ENCODE assay signal across 1 cellular context in the genomic region with DNA sequence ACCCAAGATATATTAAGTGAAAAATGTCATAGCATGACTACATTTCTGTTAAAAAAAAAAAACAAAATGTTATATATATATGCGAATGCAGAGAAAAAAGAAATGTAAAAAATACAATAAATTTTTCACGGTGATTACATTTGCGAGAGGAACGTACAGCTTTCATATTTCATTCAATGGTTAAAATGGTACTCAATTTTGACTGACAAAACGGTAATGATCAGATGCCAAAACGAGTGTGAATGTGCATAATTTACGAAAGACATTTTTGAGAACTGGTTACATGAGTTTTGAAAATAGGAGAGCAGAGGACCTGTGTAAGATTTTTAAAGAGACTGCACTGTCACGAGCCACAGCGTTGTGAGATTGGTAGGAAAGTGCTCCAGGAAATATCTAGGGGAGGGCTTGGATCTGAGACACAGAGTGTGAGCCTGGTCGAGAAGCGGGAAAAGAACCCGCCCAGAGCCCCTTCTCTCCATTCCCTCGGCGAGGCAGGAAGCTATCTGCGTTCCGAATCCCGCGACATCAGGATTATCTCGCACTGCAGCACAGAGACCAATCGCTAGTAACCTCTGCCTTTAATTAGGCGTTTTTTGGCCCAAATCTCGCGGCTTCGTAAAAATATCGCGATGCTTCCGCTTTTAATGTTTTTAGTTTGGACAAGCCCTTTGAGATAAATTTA.
A peak's percentile ranks its signal among the peaks of the same experiment; 100 is the strongest.
TF ChIP-seq lines count a peak whose summit lies in the region.

No MANE protein-coding gene starts in this region.

TF ChIP-seq in K562, 482 proteins besides CTCF, POLR2A, EP300 and RAD21 (continued from another document and continues in another):
- TF ChIP-seq NONO (IDR thresholded peaks at IDR 0.05; ENCODE audit: low read depth in 2 of 2, low read length in 1 of 2) (peak in 1 of 2 experiments; percentile 29; a peak in 1 of 4 replicates), ZNF174 (CRISPR knock-in tag; IDR thresholded peaks at IDR 0.05) (no peak), ETV1 (tag; conservative IDR thresholded peaks at IDR 0.05; ENCODE audit: low read depth) (peak; percentile 54), NFE2 (IDR thresholded peaks at IDR 0.05; ENCODE audit: low read depth) (no peak), RB1 (IDR thresholded peaks at IDR 0.05; ENCODE audit: low read depth) (peak; percentile 70; the same call in 1 of the 2 replicates), RBM25 (IDR thresholded peaks at IDR 0.05; ENCODE audit: low read depth, low read length, severe bottlenecking) (peak; percentile 96), YY1 (IDR thresholded peaks at IDR 0.05; ENCODE audit: borderline replicate concordance in 1 of 3, control insufficient read depth in 1 of 3, extremely low read depth in 1 of 3, insufficient read depth in 3 of 3, insufficient read length in 1 of 3, insufficient replicate concordance in 2 of 3, low read depth in 1 of 3, low read length in 2 of 3) (peak in 2 of 3 experiments; percentile 77 to 88), MAZ (CRISPR knock-in tag; conservative IDR thresholded peaks at IDR 0.05 in 1 of 2, IDR thresholded peaks at IDR 0.05 in 1 of 2) (peak in 1 of 2 experiments; percentile 43; a peak in 1 of 4 replicates), ZNF318 (IDR thresholded peaks at IDR 0.05; ENCODE audit: borderline replicate concordance in 1 of 2, low read depth in 1 of 2) (0 out of 4 replicates have a peak, but pooled peaks of 1 of the 2 experiments have one; percentile 35), ZFPM2 (CRISPR knock-in tag; IDR thresholded peaks at IDR 0.05) (0 out of 2 replicates have a peak, but pooled peaks have one; percentile 31), POLR2G (IDR thresholded peaks at IDR 0.05; ENCODE audit: low read depth, low read length) (peak; percentile 72), CCNT2 (IDR thresholded peaks at IDR 0.05; ENCODE audit: borderline replicate concordance, extremely low read depth, insufficient read length, low read depth, low read length) (peak; percentile 32), RBFOX2 (IDR thresholded peaks at IDR 0.05; ENCODE audit: low read depth, low read length) (peak; percentile 87), THAP12 (CRISPR knock-in tag; IDR thresholded peaks at IDR 0.05) (peak; percentile 63; the same call in 1 of the 2 replicates), KLF6 (CRISPR knock-in tag; IDR thresholded peaks at IDR 0.05; ENCODE audit: borderline replicate concordance) (peak; percentile 49; the same call in 1 of the 2 replicates), CHD2 (IDR thresholded peaks at IDR 0.05; ENCODE audit: low read depth, low read length) (peak; percentile 98)
- TF ChIP-seq, protein P1, sequence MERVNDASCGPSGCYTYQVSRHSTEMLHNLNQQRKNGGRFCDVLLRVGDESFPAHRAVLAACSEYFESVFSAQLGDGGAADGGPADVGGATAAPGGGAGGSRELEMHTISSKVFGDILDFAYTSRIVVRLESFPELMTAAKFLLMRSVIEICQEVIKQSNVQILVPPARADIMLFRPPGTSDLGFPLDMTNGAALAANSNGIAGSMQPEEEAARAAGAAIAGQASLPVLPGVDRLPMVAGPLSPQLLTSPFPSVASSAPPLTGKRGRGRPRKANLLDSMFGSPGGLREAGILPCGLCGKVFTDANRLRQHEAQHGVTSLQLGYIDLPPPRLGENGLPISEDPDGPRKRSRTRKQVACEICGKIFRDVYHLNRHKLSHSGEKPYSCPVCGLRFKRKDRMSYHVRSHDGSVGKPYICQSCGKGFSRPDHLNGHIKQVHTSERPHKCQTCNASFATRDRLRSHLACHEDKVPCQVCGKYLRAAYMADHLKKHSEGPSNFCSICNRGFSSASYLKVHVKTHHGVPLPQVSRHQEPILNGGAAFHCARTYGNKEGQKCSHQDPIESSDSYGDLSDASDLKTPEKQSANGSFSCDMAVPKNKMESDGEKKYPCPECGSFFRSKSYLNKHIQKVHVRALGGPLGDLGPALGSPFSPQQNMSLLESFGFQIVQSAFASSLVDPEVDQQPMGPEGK (CRISPR knock-in tag; IDR thresholded peaks at IDR 0.05; ENCODE audit: borderline replicate concordance), result peak; percentile 65; the same call in 1 of the 2 replicates
- TF ChIP-seq, protein P2, sequence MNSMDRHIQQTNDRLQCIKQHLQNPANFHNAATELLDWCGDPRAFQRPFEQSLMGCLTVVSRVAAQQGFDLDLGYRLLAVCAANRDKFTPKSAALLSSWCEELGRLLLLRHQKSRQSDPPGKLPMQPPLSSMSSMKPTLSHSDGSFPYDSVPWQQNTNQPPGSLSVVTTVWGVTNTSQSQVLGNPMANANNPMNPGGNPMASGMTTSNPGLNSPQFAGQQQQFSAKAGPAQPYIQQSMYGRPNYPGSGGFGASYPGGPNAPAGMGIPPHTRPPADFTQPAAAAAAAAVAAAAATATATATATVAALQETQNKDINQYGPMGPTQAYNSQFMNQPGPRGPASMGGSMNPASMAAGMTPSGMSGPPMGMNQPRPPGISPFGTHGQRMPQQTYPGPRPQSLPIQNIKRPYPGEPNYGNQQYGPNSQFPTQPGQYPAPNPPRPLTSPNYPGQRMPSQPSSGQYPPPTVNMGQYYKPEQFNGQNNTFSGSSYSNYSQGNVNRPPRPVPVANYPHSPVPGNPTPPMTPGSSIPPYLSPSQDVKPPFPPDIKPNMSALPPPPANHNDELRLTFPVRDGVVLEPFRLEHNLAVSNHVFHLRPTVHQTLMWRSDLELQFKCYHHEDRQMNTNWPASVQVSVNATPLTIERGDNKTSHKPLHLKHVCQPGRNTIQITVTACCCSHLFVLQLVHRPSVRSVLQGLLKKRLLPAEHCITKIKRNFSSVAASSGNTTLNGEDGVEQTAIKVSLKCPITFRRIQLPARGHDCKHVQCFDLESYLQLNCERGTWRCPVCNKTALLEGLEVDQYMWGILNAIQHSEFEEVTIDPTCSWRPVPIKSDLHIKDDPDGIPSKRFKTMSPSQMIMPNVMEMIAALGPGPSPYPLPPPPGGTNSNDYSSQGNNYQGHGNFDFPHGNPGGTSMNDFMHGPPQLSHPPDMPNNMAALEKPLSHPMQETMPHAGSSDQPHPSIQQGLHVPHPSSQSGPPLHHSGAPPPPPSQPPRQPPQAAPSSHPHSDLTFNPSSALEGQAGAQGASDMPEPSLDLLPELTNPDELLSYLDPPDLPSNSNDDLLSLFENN (IDR thresholded peaks at IDR 0.05; ENCODE audit: low read depth in 2 of 2, low read length in 2 of 2), result no peak
- TF ChIP-seq, protein P3, sequence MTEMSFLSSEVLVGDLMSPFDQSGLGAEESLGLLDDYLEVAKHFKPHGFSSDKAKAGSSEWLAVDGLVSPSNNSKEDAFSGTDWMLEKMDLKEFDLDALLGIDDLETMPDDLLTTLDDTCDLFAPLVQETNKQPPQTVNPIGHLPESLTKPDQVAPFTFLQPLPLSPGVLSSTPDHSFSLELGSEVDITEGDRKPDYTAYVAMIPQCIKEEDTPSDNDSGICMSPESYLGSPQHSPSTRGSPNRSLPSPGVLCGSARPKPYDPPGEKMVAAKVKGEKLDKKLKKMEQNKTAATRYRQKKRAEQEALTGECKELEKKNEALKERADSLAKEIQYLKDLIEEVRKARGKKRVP (CRISPR knock-in tag; IDR thresholded peaks at IDR 0.05), result 0 out of 2 replicates have a peak, but pooled peaks have one; percentile 17
- TF ChIP-seq, protein P4, sequence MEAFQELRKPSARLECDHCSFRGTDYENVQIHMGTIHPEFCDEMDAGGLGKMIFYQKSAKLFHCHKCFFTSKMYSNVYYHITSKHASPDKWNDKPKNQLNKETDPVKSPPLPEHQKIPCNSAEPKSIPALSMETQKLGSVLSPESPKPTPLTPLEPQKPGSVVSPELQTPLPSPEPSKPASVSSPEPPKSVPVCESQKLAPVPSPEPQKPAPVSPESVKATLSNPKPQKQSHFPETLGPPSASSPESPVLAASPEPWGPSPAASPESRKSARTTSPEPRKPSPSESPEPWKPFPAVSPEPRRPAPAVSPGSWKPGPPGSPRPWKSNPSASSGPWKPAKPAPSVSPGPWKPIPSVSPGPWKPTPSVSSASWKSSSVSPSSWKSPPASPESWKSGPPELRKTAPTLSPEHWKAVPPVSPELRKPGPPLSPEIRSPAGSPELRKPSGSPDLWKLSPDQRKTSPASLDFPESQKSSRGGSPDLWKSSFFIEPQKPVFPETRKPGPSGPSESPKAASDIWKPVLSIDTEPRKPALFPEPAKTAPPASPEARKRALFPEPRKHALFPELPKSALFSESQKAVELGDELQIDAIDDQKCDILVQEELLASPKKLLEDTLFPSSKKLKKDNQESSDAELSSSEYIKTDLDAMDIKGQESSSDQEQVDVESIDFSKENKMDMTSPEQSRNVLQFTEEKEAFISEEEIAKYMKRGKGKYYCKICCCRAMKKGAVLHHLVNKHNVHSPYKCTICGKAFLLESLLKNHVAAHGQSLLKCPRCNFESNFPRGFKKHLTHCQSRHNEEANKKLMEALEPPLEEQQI (IDR thresholded peaks at IDR 0.05), result peak; percentile 65; the same call in 1 of the 2 replicates
- TF ChIP-seq, protein P5, sequence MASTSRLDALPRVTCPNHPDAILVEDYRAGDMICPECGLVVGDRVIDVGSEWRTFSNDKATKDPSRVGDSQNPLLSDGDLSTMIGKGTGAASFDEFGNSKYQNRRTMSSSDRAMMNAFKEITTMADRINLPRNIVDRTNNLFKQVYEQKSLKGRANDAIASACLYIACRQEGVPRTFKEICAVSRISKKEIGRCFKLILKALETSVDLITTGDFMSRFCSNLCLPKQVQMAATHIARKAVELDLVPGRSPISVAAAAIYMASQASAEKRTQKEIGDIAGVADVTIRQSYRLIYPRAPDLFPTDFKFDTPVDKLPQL (IDR thresholded peaks at IDR 0.05; ENCODE audit: extremely low read depth, insufficient read length), result peak; percentile 90
